In the genomic region with DNA sequence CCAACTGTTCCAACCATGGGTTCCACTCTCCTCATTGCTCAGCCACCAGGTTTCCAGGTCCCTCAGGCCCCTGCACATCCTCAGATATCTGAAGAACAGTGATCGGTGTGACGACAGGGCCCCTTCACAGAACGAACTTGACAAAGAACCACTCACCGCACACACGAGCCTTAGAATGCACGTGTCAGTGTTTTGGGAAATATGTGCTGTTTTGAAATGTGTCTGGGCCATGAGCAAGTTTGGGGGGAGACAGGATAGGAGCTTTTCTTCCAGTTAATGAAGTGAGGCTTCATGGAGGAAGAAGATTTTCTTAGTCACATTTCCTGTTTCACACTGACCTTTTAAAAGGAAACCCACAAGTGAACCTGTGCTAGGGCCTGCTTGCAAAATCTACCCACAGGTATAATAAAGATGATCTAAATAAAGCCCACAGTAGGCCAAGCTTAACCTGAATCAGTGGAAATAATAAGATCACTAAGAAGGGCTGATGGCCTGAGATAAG, we compare ENCODE assay signal across 1 cellular context.
TF ChIP-seq lines count a peak whose summit lies in the region.

No MANE protein-coding gene starts in this region.

TF ChIP-seq in GM23338, 12 proteins besides CTCF, POLR2A, EP300 and RAD21 (continued from another document):
- TF ChIP-seq, protein P1, sequence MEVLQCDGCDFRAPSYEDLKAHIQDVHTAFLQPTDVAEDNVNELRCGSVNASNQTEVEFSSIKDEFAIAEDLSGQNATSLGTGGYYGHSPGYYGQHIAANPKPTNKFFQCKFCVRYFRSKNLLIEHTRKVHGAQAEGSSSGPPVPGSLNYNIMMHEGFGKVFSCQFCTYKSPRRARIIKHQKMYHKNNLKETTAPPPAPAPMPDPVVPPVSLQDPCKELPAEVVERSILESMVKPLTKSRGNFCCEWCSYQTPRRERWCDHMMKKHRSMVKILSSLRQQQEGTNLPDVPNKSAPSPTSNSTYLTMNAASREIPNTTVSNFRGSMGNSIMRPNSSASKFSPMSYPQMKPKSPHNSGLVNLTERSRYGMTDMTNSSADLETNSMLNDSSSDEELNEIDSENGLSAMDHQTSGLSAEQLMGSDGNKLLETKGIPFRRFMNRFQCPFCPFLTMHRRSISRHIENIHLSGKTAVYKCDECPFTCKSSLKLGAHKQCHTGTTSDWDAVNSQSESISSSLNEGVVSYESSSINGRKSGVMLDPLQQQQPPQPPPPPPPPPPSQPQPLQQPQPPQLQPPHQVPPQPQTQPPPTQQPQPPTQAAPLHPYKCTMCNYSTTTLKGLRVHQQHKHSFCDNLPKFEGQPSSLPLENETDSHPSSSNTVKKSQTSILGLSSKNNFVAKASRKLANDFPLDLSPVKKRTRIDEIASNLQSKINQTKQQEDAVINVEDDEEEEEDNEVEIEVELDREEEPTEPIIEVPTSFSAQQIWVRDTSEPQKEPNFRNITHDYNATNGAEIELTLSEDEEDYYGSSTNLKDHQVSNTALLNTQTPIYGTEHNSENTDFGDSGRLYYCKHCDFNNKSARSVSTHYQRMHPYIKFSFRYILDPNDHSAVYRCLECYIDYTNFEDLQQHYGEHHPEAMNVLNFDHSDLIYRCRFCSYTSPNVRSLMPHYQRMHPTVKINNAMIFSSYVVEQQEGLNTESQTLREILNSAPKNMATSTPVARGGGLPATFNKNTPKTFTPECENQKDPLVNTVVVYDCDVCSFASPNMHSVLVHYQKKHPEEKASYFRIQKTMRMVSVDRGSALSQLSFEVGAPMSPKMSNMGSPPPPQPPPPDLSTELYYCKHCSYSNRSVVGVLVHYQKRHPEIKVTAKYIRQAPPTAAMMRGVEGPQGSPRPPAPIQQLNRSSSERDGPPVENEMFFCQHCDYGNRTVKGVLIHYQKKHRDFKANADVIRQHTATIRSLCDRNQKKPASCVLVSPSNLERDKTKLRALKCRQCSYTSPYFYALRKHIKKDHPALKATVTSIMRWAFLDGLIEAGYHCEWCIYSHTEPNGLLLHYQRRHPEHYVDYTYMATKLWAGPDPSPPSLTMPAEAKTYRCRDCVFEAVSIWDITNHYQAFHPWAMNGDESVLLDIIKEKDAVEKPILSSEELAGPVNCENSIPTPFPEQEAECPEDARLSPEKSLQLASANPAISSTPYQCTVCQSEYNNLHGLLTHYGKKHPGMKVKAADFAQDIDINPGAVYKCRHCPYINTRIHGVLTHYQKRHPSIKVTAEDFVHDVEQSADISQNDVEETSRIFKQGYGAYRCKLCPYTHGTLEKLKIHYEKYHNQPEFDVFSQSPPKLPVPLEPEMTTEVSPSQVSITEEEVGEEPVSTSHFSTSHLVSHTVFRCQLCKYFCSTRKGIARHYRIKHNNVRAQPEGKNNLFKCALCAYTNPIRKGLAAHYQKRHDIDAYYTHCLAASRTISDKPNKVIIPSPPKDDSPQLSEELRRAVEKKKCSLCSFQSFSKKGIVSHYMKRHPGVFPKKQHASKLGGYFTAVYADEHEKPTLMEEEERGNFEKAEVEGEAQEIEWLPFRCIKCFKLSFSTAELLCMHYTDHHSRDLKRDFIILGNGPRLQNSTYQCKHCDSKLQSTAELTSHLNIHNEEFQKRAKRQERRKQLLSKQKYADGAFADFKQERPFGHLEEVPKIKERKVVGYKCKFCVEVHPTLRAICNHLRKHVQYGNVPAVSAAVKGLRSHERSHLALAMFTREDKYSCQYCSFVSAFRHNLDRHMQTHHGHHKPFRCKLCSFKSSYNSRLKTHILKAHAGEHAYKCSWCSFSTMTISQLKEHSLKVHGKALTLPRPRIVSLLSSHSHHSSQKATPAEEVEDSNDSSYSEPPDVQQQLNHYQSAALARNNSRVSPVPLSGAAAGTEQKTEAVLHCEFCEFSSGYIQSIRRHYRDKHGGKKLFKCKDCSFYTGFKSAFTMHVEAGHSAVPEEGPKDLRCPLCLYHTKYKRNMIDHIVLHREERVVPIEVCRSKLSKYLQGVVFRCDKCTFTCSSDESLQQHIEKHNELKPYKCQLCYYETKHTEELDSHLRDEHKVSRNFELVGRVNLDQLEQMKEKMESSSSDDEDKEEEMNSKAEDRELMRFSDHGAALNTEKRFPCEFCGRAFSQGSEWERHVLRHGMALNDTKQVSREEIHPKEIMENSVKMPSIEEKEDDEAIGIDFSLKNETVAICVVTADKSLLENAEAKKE (CRISPR knock-in tag; IDR thresholded peaks at IDR 0.05), result no peak
